In genomic region chr10:103793920-103794883, GRCh38 we compare ENCODE assay signal across 1 cellular context.
A peak's percentile ranks its signal among the peaks of the same experiment; 100 is the strongest.
TF ChIP-seq lines count a peak whose summit lies in the region.

No MANE protein-coding gene starts in this region.

TF ChIP-seq in HepG2, 621 proteins besides CTCF, POLR2A, EP300 and RAD21 (continued from another document and continues in another):
- TF ChIP-seq ELK4 (CRISPR knock-in tag; IDR thresholded peaks at IDR 0.05; ENCODE audit: borderline replicate concordance) (no peak), ZNF691 (CRISPR knock-in tag; IDR thresholded peaks at IDR 0.05; ENCODE audit: borderline replicate concordance, low read depth) (peak; percentile 96), ZNF557 (CRISPR knock-in tag; IDR thresholded peaks at IDR 0.05) (0 out of 2 replicates have a peak, but pooled peaks have one; percentile 20), HMGA1 (CRISPR knock-in tag; conservative IDR thresholded peaks at IDR 0.05) (no peak), ZNF709 (CRISPR knock-in tag; IDR thresholded peaks at IDR 0.05) (0 out of 2 replicates have a peak, but pooled peaks have one; percentile 61), SMARCC2 (IDR thresholded peaks at IDR 0.05) (peak; percentile 82; the same call in 1 of the 2 replicates), RARA (CRISPR knock-in tag; IDR thresholded peaks at IDR 0.05) (peak; percentile 97), ZBTB33 (CRISPR knock-in tag; IDR thresholded peaks at IDR 0.05) (peak; percentile 91), DNMT3B (CRISPR knock-in tag; conservative IDR thresholded peaks at IDR 0.05) (peak; percentile 43; the same call in 1 of the 2 replicates), FOXO4 (CRISPR knock-in tag; conservative IDR thresholded peaks at IDR 0.05) (no peak), MXD4 (CRISPR knock-in tag; IDR thresholded peaks at IDR 0.05) (0 out of 2 replicates have a peak, but pooled peaks have one; percentile 37), ZNF20 (CRISPR knock-in tag; IDR thresholded peaks at IDR 0.05) (no peak), HNF4A (CRISPR knock-in tag; IDR thresholded peaks at IDR 0.05) (peak; percentile 99), RNF219 (CRISPR knock-in tag; IDR thresholded peaks at IDR 0.05) (0 out of 2 replicates have a peak, but pooled peaks have one; percentile 32), CCDC6 (CRISPR knock-in tag; IDR thresholded peaks at IDR 0.05) (peak; percentile 94), NFE2L1 (CRISPR knock-in tag; IDR thresholded peaks at IDR 0.05; ENCODE audit: borderline replicate concordance) (no peak), ZNF737 (CRISPR knock-in tag; IDR thresholded peaks at IDR 0.05; ENCODE audit: borderline replicate concordance) (no peak; the same call in 1 of the 2 replicates), MTF1 (CRISPR knock-in tag; IDR thresholded peaks at IDR 0.05) (no peak), SOX6 (IDR thresholded peaks at IDR 0.05) (no peak), SOX6 (CRISPR knock-in tag; IDR thresholded peaks at IDR 0.05) (peak; percentile 98), RXRB (CRISPR knock-in tag; IDR thresholded peaks at IDR 0.05; ENCODE audit: borderline replicate concordance) (peak; percentile 97), GATAD1 (CRISPR knock-in tag; IDR thresholded peaks at IDR 0.05) (peak; percentile 74), ZBTB46 (CRISPR knock-in tag; IDR thresholded peaks at IDR 0.05; ENCODE audit: borderline replicate concordance) (no peak), CENPX (CRISPR knock-in tag; IDR thresholded peaks at IDR 0.05) (no peak), THRA (CRISPR knock-in tag; IDR thresholded peaks at IDR 0.05; ENCODE audit: borderline replicate concordance) (peak; percentile 90), ZNF790 (CRISPR knock-in tag; IDR thresholded peaks at IDR 0.05; ENCODE audit: borderline replicate concordance) (peak; percentile 78; the same call in 1 of the 2 replicates), GTF3A (CRISPR knock-in tag; conservative IDR thresholded peaks at IDR 0.05) (0 out of 2 replicates have a peak, but pooled peaks have one; percentile 58), TRIM24 (CRISPR knock-in tag; IDR thresholded peaks at IDR 0.05) (peak; percentile 85; the same call in 1 of the 2 replicates), ZNF333 (CRISPR knock-in tag; IDR thresholded peaks at IDR 0.05; ENCODE audit: borderline replicate concordance) (no peak), ZMYM2 (CRISPR knock-in tag; IDR thresholded peaks at IDR 0.05) (peak; percentile 53; the same call in 1 of the 2 replicates), RERE (CRISPR knock-in tag; IDR thresholded peaks at IDR 0.05; ENCODE audit: low read depth) (peak; percentile 95), ZFP1 (CRISPR knock-in tag; IDR thresholded peaks at IDR 0.05) (peak; percentile 91), ZNF280D (CRISPR knock-in tag; IDR thresholded peaks at IDR 0.05) (0 out of 2 replicates have a peak, but pooled peaks have one; percentile 66), RBAK (CRISPR knock-in tag; IDR thresholded peaks at IDR 0.05) (no peak), FOXJ3 (CRISPR knock-in tag; IDR thresholded peaks at IDR 0.05; ENCODE audit: borderline replicate concordance) (peak; percentile 88; the same call in 1 of the 2 replicates), GTF2F1 (IDR thresholded peaks at IDR 0.05; ENCODE audit: low read length) (0 out of 2 replicates have a peak, but pooled peaks have one; percentile 7), NFIC (IDR thresholded peaks at IDR 0.05; ENCODE audit: low read length) (peak; percentile 97), BCL6 (CRISPR knock-in tag; IDR thresholded peaks at IDR 0.05) (peak; percentile 93), SP1 (IDR thresholded peaks at IDR 0.05) (no peak), SP1 (CRISPR knock-in tag; IDR thresholded peaks at IDR 0.05) (peak; percentile 63), KLF9 (CRISPR knock-in tag; IDR thresholded peaks at IDR 0.05; ENCODE audit: low read depth) (0 out of 2 replicates have a peak, but pooled peaks have one; percentile 28)
